In genomic region chr9:18673179-18673578, GRCh38 we compare ENCODE assay signal across 20 cellular contexts.
"Had no signal": no experiment of that assay in that cellular context is flagged by ENCODE, and none has a peak within 500 bp of the region (broad histone marks: within the 10 kb centered on the region; RNA-seq: fewer than 3 reads in every experiment).

No MANE protein-coding gene starts in this region.

- H3K27me3 Mint-ChIP-seq: activated naive CD8-positive, alpha-beta T cell treated with anti-CD3 and anti-CD28 coated beads, Interleukin-2, amount 50 U/mL, for 24 hours; naive B cell had no signal

- H3K4me3 Mint-ChIP-seq: activated naive CD8-positive, alpha-beta T cell treated with anti-CD3 and anti-CD28 coated beads, Interleukin-2, amount 50 U/mL, for 24 hours; activated T-helper 1 cell treated with anti-CD3 and anti-CD28 coated beads, Interleukin-12 subunit alpha, Interleukin-12 subunit beta, Interleukin-2, Interleukin-4 antibody, amounts not matched to agents 30 ng/mL and 10 ng/mL and 1 ng/mL, durations not matched to agents 14 hours and 24 hours and 36 hours; effector memory CD8-positive, alpha-beta T cell; naive B cell; T-helper 17 cell; WTC11 had no signal

- H3K27ac Mint-ChIP-seq: activated naive CD8-positive, alpha-beta T cell treated with anti-CD3 and anti-CD28 coated beads, Interleukin-2, amount 50 U/mL, for 24 hours; activated T-helper 1 cell treated with anti-CD3 and anti-CD28 coated beads, Interleukin-12 subunit alpha, Interleukin-12 subunit beta, Interleukin-2, Interleukin-4 antibody, amounts not matched to agents 30 ng/mL and 10 ng/mL and 1 ng/mL, durations not matched to agents 14 hours and 24 hours and 36 hours; effector memory CD8-positive, alpha-beta T cell; naive B cell; T-helper 17 cell; WTC11 had no signal

- H3K4me3 ChIP-seq: ascending aorta, coronary artery, smooth muscle cell, upper lobe of left lung had no signal

- ATAC-seq: activated naive CD8-positive, alpha-beta T cell treated with anti-CD3 and anti-CD28 coated beads, Interleukin-2, amount 50 U/mL, for 24 hours; effector memory CD8-positive, alpha-beta T cell; right cardiac atrium; T-helper 17 cell; WTC11 had no signal

- H3K4me1 Mint-ChIP-seq: activated naive CD8-positive, alpha-beta T cell treated with anti-CD3 and anti-CD28 coated beads, Interleukin-2, amount 50 U/mL, for 24 hours; naive B cell; T-helper 17 cell had no signal

- DNase-seq: activated CD4-positive, alpha-beta T cell treated with anti-CD3 and anti-CD28 coated beads for 48 hours; activated naive CD4-positive, alpha-beta T cell treated with Interleukin-2 at 50 U/mL for 16 hours; activated naive CD8-positive, alpha-beta T cell treated with anti-CD3 and anti-CD28 coated beads, Interleukin-2, amount 50 U/mL, for 24 hours; caudate nucleus; effector memory CD8-positive, alpha-beta T cell; hypothalamus; kidney glomerular epithelial cell; midbrain; naive B cell; posterior cingulate gyrus; right cardiac atrium; stimulated activated CD4-positive, alpha-beta T cell treated with anti-CD3 and anti-CD28 coated beads, Interleukin-1b, Interleukin-23, amount 100 ng/mL, for 48 hours; stimulated activated naive CD4-positive, alpha-beta T cell; T-helper 17 cell; upper lobe of left lung had no signal

- H3K9me3 ChIP-seq: ascending aorta, upper lobe of left lung had no signal

- H3K36me3 Mint-ChIP-seq: naive B cell, WTC11 had no signal

- H3K9me3 Mint-ChIP-seq: activated naive CD8-positive, alpha-beta T cell treated with anti-CD3 and anti-CD28 coated beads, Interleukin-2, amount 50 U/mL, for 24 hours; activated T-helper 1 cell treated with anti-CD3 and anti-CD28 coated beads, Interleukin-12 subunit alpha, Interleukin-12 subunit beta, Interleukin-2, Interleukin-4 antibody, amounts not matched to agents 30 ng/mL and 10 ng/mL and 1 ng/mL, durations not matched to agents 14 hours and 24 hours and 36 hours; effector memory CD8-positive, alpha-beta T cell; WTC11 had no signal

- H3K36me3 ChIP-seq: ascending aorta, upper lobe of left lung had no signal
